ENCODE assay signal across 34 cellular contexts in the genomic region with DNA sequence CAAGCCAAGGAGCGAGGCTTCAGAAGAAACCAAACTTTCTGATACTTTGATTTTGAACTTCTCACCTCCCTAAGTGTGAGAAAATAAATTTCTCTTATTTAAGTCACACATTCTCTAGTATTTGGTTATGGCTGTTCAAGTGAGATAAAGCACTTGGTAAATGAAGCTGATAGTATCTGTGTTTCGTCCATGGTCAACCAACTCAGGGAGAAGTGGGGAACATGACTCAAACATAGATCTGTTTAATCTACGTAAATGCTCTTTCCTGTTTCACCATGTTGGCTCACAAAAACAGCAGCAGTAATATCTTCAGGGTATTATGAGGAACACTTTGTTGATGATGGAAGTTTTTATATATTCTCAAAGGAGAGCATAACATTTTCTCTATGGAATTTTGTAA.
"Had no signal": no experiment of that assay in that cellular context is flagged by ENCODE, and none has a peak within 500 bp of the region (broad histone marks: within the 10 kb centered on the region; RNA-seq: fewer than 3 reads in every experiment).

No MANE protein-coding gene starts in this region.

- H3K36me3 ChIP-seq: brain microvascular endothelial cell, esophagus squamous epithelium, gastrocnemius medialis, neural progenitor cell, suprapubic skin, tibial artery, upper lobe of right lung, WERI-Rb-1 had no signal

- H3K36me3 Mint-ChIP-seq: activated CD4-positive, alpha-beta memory T cell treated with anti-CD3 and anti-CD28 coated beads for 36 hours; activated naive CD4-positive, alpha-beta T cell treated with anti-CD3 and anti-CD28 coated beads, Interleukin-2, amount 10 ng/mL, durations not matched to agents 7 days and 5 days; activated naive CD8-positive, alpha-beta T cell treated with anti-CD3 and anti-CD28 coated beads, Interleukin-2, amount 10 ng/mL, durations not matched to agents 7 days and 5 days; mesothelial cell of epicardium; naive B cell; neural progenitor cell; stimulated activated naive B cell treated with anti-CD40 and anti-IgM and Interleukin-4, amounts not matched to agents 10 μg/mL and 1 μg/mL and 100 μg/mL, for 72 hours had no signal

- H3K4me3 Mint-ChIP-seq: activated CD4-positive, alpha-beta memory T cell treated with anti-CD3 and anti-CD28 coated beads for 36 hours; activated CD4-positive, alpha-beta T cell treated with anti-CD3 and anti-CD28 coated beads, Interleukin-2, amount 10 ng/mL, durations not matched to agents 24 days and 14 days; activated naive CD4-positive, alpha-beta T cell treated with anti-CD3 and anti-CD28 coated beads, Interleukin-2, amount 10 ng/mL, durations not matched to agents 7 days and 5 days; activated naive CD8-positive, alpha-beta T cell treated with anti-CD3 and anti-CD28 coated beads, Interleukin-2, amount 10 ng/mL, durations not matched to agents 7 days and 5 days; activated T-helper 1 cell treated with anti-CD3 and anti-CD28 coated beads, Interleukin-12 subunit alpha, Interleukin-12 subunit beta, Interleukin-2, Interleukin-4 antibody, amounts not matched to agents 30 ng/mL and 10 ng/mL and 1 ng/mL, durations not matched to agents 14 hours and 24 hours and 36 hours; endodermal cell; mesothelial cell of epicardium; naive B cell; neural progenitor cell; stimulated activated naive B cell treated with anti-CD40 and anti-IgM and Interleukin-4, amounts not matched to agents 10 μg/mL and 1 μg/mL and 100 μg/mL, for 72 hours; T-helper 2 cell treated with Interferon-gamma antibody and Interleukin-4, amounts not matched to agents 5 μg/mL and 100 μg/mL, for 36 hours had no signal

- H3K4me1 Mint-ChIP-seq: activated CD4-positive, alpha-beta T cell treated with anti-CD3 and anti-CD28 coated beads, Interleukin-2, amount 10 ng/mL, durations not matched to agents 24 days and 14 days; activated naive CD4-positive, alpha-beta T cell treated with anti-CD3 and anti-CD28 coated beads, Interleukin-2, amount 10 ng/mL, durations not matched to agents 7 days and 5 days; activated naive CD8-positive, alpha-beta T cell treated with anti-CD3 and anti-CD28 coated beads, Interleukin-2, amount 10 ng/mL, durations not matched to agents 7 days and 5 days; mesothelial cell of epicardium; naive B cell; neural progenitor cell; stimulated activated naive B cell treated with anti-CD40 and anti-IgM and Interleukin-4, amounts not matched to agents 10 μg/mL and 1 μg/mL and 100 μg/mL, for 72 hours had no signal

- H3K27ac Mint-ChIP-seq: activated CD4-positive, alpha-beta memory T cell treated with anti-CD3 and anti-CD28 coated beads for 36 hours; activated CD4-positive, alpha-beta T cell treated with anti-CD3 and anti-CD28 coated beads, Interleukin-2, amount 10 ng/mL, durations not matched to agents 24 days and 14 days; activated naive CD4-positive, alpha-beta T cell treated with anti-CD3 and anti-CD28 coated beads, Interleukin-2, amount 10 ng/mL, durations not matched to agents 7 days and 5 days; activated naive CD8-positive, alpha-beta T cell treated with anti-CD3 and anti-CD28 coated beads, Interleukin-2, amount 10 ng/mL, durations not matched to agents 7 days and 5 days; activated T-helper 1 cell treated with anti-CD3 and anti-CD28 coated beads, Interleukin-12 subunit alpha, Interleukin-12 subunit beta, Interleukin-2, Interleukin-4 antibody, amounts not matched to agents 30 ng/mL and 10 ng/mL and 1 ng/mL, durations not matched to agents 14 hours and 24 hours and 36 hours; endodermal cell; mesothelial cell of epicardium; naive B cell; neural progenitor cell; stimulated activated naive B cell treated with anti-CD40 and anti-IgM and Interleukin-4, amounts not matched to agents 10 μg/mL and 1 μg/mL and 100 μg/mL, for 72 hours; T-helper 2 cell treated with Interferon-gamma antibody and Interleukin-4, amounts not matched to agents 5 μg/mL and 100 μg/mL, for 36 hours had no signal

- DNase-seq: activated CD4-positive, alpha-beta memory T cell treated with anti-CD3 and anti-CD28 coated beads for 36 hours; activated CD4-positive, alpha-beta T cell treated with anti-CD3 and anti-CD28 coated beads, Interleukin-2, amount 10 ng/mL, durations not matched to agents 24 days and 14 days; activated CD8-positive, alpha-beta memory T cell treated with anti-CD3 and anti-CD28 coated beads, Interleukin-2, amount 50 U/mL, for 4 hours; activated gamma-delta T cell; activated naive CD4-positive, alpha-beta T cell treated with anti-CD3 and anti-CD28 coated beads, Interleukin-2, amount 10 ng/mL, durations not matched to agents 7 days and 5 days; activated naive CD8-positive, alpha-beta T cell treated with anti-CD3 and anti-CD28 coated beads, Interleukin-2, amount 10 ng/mL, durations not matched to agents 7 days and 5 days; activated T-cell treated with anti-CD3 and anti-CD28 coated beads, Interleukin-2, amount 50 U/mL, for 1 hour; amniotic stem cell; brain microvascular endothelial cell; central memory CD4-positive, alpha-beta T cell; endodermal cell; esophagus squamous epithelium; gastrocnemius medialis; glutamatergic neuron; left cardiac atrium; left ventricle myocardium superior; naive B cell; occipital lobe; psoas muscle; stimulated activated CD4-positive, alpha-beta T cell treated with anti-CD3 and anti-CD28 coated beads, Interleukin-15, amount 100 ng/mL, for 24 hours; stimulated activated CD4-positive, alpha-beta T cell treated with anti-CD3 and anti-CD28 coated beads, Interleukin-2, amount 100 ng/mL, for 24 hours; stimulated activated naive B cell treated with anti-CD40 and anti-IgM and Interleukin-4, amounts not matched to agents 10 μg/mL and 1 μg/mL and 100 μg/mL, for 72 hours; T-helper 1 cell; tibial artery; upper lobe of right lung; WERI-Rb-1 had no signal

- H3K9me3 Mint-ChIP-seq: activated CD4-positive, alpha-beta T cell treated with anti-CD3 and anti-CD28 coated beads, Interleukin-2, amount 10 ng/mL, durations not matched to agents 24 days and 14 days; neural progenitor cell; stimulated activated naive B cell treated with anti-CD40 and anti-IgM and Interleukin-4, amounts not matched to agents 10 μg/mL and 1 μg/mL and 100 μg/mL, for 72 hours had no signal

- H3K4me1 ChIP-seq: esophagus squamous epithelium, gastrocnemius medialis, neural progenitor cell, parathyroid adenoma, psoas muscle, suprapubic skin, tibial artery, upper lobe of right lung had no signal

- H3K4me3 ChIP-seq: esophagus squamous epithelium, gastrocnemius medialis, hepatocyte, neural progenitor cell, psoas muscle, suprapubic skin, tibial artery, upper lobe of right lung had no signal

- H3K27me3 ChIP-seq: brain microvascular endothelial cell, esophagus squamous epithelium, gastrocnemius medialis, hepatocyte, neural progenitor cell, suprapubic skin, tibial artery, upper lobe of right lung had no signal

- H3K27ac ChIP-seq: brain microvascular endothelial cell, esophagus squamous epithelium, gastrocnemius medialis, hepatocyte, neural progenitor cell, parathyroid adenoma, psoas muscle, suprapubic skin, tibial artery, upper lobe of right lung, WERI-Rb-1 had no signal

- H3K27me3 Mint-ChIP-seq: activated CD4-positive, alpha-beta memory T cell treated with anti-CD3 and anti-CD28 coated beads for 36 hours; activated CD4-positive, alpha-beta T cell treated with anti-CD3 and anti-CD28 coated beads, Interleukin-2, amount 10 ng/mL, durations not matched to agents 24 days and 14 days; activated naive CD4-positive, alpha-beta T cell treated with anti-CD3 and anti-CD28 coated beads, Interleukin-2, amount 10 ng/mL, durations not matched to agents 7 days and 5 days; activated naive CD8-positive, alpha-beta T cell treated with anti-CD3 and anti-CD28 coated beads, Interleukin-2, amount 10 ng/mL, durations not matched to agents 7 days and 5 days; naive B cell; stimulated activated naive B cell treated with anti-CD40 and anti-IgM and Interleukin-4, amounts not matched to agents 10 μg/mL and 1 μg/mL and 100 μg/mL, for 72 hours had no signal

- ATAC-seq: activated CD4-positive, CD25-positive, alpha-beta regulatory T cell treated with anti-CD3 and anti-CD28 coated beads, Interleukin-2, amount 50 U/mL, for 24 hours; gastrocnemius medialis; left cardiac atrium; left ventricle myocardium superior; psoas muscle; stimulated activated naive B cell treated with anti-CD40 and anti-IgM and Interleukin-4, amounts not matched to agents 10 μg/mL and 1 μg/mL and 100 μg/mL, for 72 hours; upper lobe of right lung had no signal

- H3K9me3 ChIP-seq: esophagus squamous epithelium, gastrocnemius medialis, psoas muscle, suprapubic skin, tibial artery, upper lobe of right lung had no signal
